Comparison of ENCODE assay signal across 17 cellular contexts in genomic region chr11:8281266-8281665, GRCh38. TPM values are rescaled to one million over a fixed set of nuclear protein-coding genes. Genes with fewer than 3 reads are reported as not detected.
DNase-seq lines count a peak whose midpoint lies in the region; ATAC-seq and TF ChIP-seq lines count a peak whose summit lies in the region.
"Had no signal": no experiment of that assay in that cellular context is flagged by ENCODE, and none has a peak within 500 bp of the region (broad histone marks: within the 10 kb centered on the region; RNA-seq: fewer than 3 reads in every experiment).

No MANE protein-coding gene starts in this region.

- H3K9ac ChIP-seq in neural progenitor cell, result no peak overlapping the region

- H3K36me3 ChIP-seq in neural progenitor cell, result no peaks in the 10 kb centered on the region

- no peak for ATAC-seq in HG03469 (IDR thresholded peaks at IDR 0.05; ENCODE audit: unreplicated experiment)
- no peak for ATAC-seq in activated naive CD4-positive, alpha-beta T cell treated with anti-CD3 and anti-CD28 coated beads, Interleukin-2, amount 50 U/mL, for 72 hours
- ATAC-seq: GM23338, HepG2 had no signal

- H3F3A ChIP-seq in neural progenitor cell (ENCODE audit: low read depth), result peaks cover 35% of the 10 kb centered on the region

- DNase-seq in NCI-H69 (lab: John Stamatoyannopoulos, UW), result peak; percentile 33
- DNase-seq in chondrocyte (ENCODE audit: low spot score), result peak; percentile 7
- DNase-seq in neural progenitor cell (ENCODE audit: low spot score), result peak; percentile 0
- DNase-seq in type B pancreatic cell (ENCODE audit: extremely low spot score, unreplicated experiment), result peak; percentile 20
- DNase-seq in activated naive CD4-positive, alpha-beta T cell treated with anti-CD3 and anti-CD28 coated beads, Interleukin-2, amount 50 U/mL, for 72 hours (ENCODE audit: low spot score in 2 of 2), result no peak
- no peak for DNase-seq in DMS153 treated with DMSO at 0.1 percent for 48 hours (lab: John Stamatoyannopoulos, UW; ENCODE audit: unreplicated experiment)
- DNase-seq: C1 segment of cervical spinal cord, Calu3, DMS 273 treated with DMSO at 0.1 percent for 48 hours, DMS79, H7 had no signal

- H3K4me1 Mint-ChIP-seq in chondrocyte (ENCODE audit: low read depth) (no peaks in the 10 kb centered on the region), neural progenitor cell (peaks cover 9% of the 10 kb centered on the region), type B pancreatic cell (ENCODE audit: unreplicated experiment) (no peaks in the 10 kb centered on the region)

- H2AFZ ChIP-seq in neural progenitor cell (replicated peaks), result no peak overlapping the region
- H2AFZ ChIP-seq: GM23338 had no signal

- H3K27ac ChIP-seq in neural progenitor cell, result no peak overlapping the region

- H3K27ac Mint-ChIP-seq in chondrocyte (ENCODE audit: unreplicated experiment), result no peak overlapping the region
- H3K27ac Mint-ChIP-seq in neural progenitor cell, result no peak overlapping the region
- H3K27ac Mint-ChIP-seq in type B pancreatic cell, result no peak overlapping the region
- H3K27ac Mint-ChIP-seq in activated naive CD4-positive, alpha-beta T cell treated with anti-CD3 and anti-CD28 coated beads, Interleukin-2, amount 50 U/mL, for 72 hours, result no peak overlapping the region
- H3K27ac Mint-ChIP-seq: B cell; CD4-positive, alpha-beta T cell; GM23338 had no signal

- no peaks in the 10 kb centered on the region for H3K27me3 ChIP-seq in neural progenitor cell

- H3K36me3 Mint-ChIP-seq in chondrocyte (ENCODE audit: low read depth), result no peaks in the 10 kb centered on the region
- no peaks in the 10 kb centered on the region for H3K36me3 Mint-ChIP-seq in neural progenitor cell
- no peaks in the 10 kb centered on the region for H3K36me3 Mint-ChIP-seq in type B pancreatic cell
- no peaks in the 10 kb centered on the region for H3K36me3 Mint-ChIP-seq in activated naive CD4-positive, alpha-beta T cell treated with anti-CD3 and anti-CD28 coated beads, Interleukin-2, amount 50 U/mL, for 72 hours

- no peak overlapping the region for H3K4me3 Mint-ChIP-seq in chondrocyte (ENCODE audit: unreplicated experiment)
- H3K4me3 Mint-ChIP-seq in neural progenitor cell, result no peak overlapping the region
- H3K4me3 Mint-ChIP-seq in type B pancreatic cell, result no peak overlapping the region
- H3K4me3 Mint-ChIP-seq: B cell; CD4-positive, alpha-beta T cell; GM23338 had no signal

- H3K9me3 ChIP-seq in neural progenitor cell (ENCODE audit: low read depth), result no peaks in the 10 kb centered on the region

- H4K20me1 ChIP-seq in neural progenitor cell (ENCODE audit: low read depth), result no peaks in the 10 kb centered on the region

- H3K79me2 ChIP-seq in neural progenitor cell (ENCODE audit: low read depth), result no peaks in the 10 kb centered on the region

- H3K4me3 ChIP-seq in neural progenitor cell, result no peak overlapping the region
- H3K4me3 ChIP-seq: GM23338 had no signal

- H3K9me3 Mint-ChIP-seq in chondrocyte (ENCODE audit: low read depth), result no peaks in the 10 kb centered on the region
- H3K9me3 Mint-ChIP-seq in neural progenitor cell, result peaks cover 5% of the 10 kb centered on the region
- H3K9me3 Mint-ChIP-seq in type B pancreatic cell, result peaks cover 4% of the 10 kb centered on the region
- H3K9me3 Mint-ChIP-seq in activated naive CD4-positive, alpha-beta T cell treated with anti-CD3 and anti-CD28 coated beads, Interleukin-2, amount 50 U/mL, for 72 hours, result no peaks in the 10 kb centered on the region
- H3K9me3 Mint-ChIP-seq: CD4-positive, alpha-beta T cell; GM23338 had no signal

- no peak overlapping the region for H3K4me2 ChIP-seq in neural progenitor cell
- H3K4me2 ChIP-seq: GM23338 had no signal

- peaks cover 20% of the 10 kb centered on the region for H3K4me1 ChIP-seq in neural progenitor cell

- H3K27me3 Mint-ChIP-seq in chondrocyte (ENCODE audit: low read depth) (peaks cover 3% of the 10 kb centered on the region), neural progenitor cell (ENCODE audit: insufficient read depth, low read depth) (no peaks in the 10 kb centered on the region), type B pancreatic cell (peaks cover 29% of the 10 kb centered on the region)

- TF ChIP-seq CTCF in chondrocyte (IDR thresholded peaks at IDR 0.05) (no peak), neural progenitor cell (IDR thresholded peaks at IDR 0.05) (no peak), type B pancreatic cell (conservative IDR thresholded peaks at IDR 0.05) (no peak)

RNA-seq across cellular contexts. Expression of gene LMO1, which starts 17.6 kb away (rescaled TPM):
- total RNA-seq in chondrocyte (not detected in 3 replicates), neural progenitor cell (ENCODE audit: low replicate concordance) (2.9 and 6.2 TPM in 2 replicates), type B pancreatic cell (ENCODE audit: low replicate concordance) (2.1 and 2.7 TPM in 2 replicates)
- not detected for total RNA-seq in activated naive CD4-positive, alpha-beta T cell treated with anti-CD3 and anti-CD28 coated beads, Interleukin-2, amount 50 U/mL, for 72 hours
- total RNA-seq: B cell; Calu3; CD4-positive, alpha-beta T cell; G401; GM23338; HepG2 had no signal

Comparison
In these comparisons a context has a peak if more than half of its experiments do, and no peak if none do; other contexts are left out.
1. DNase-seq: peak in NCI-H69 (single experiment), chondrocyte (single experiment), neural progenitor cell (single experiment) and type B pancreatic cell (single experiment); none in activated naive CD4-positive, alpha-beta T cell treated with anti-CD3 and anti-CD28 coated beads, Interleukin-2, amount 50 U/mL, for 72 hours (0 of 2) and DMS153 treated with DMSO at 0.1 percent for 48 hours (single experiment).